In the genomic region with DNA sequence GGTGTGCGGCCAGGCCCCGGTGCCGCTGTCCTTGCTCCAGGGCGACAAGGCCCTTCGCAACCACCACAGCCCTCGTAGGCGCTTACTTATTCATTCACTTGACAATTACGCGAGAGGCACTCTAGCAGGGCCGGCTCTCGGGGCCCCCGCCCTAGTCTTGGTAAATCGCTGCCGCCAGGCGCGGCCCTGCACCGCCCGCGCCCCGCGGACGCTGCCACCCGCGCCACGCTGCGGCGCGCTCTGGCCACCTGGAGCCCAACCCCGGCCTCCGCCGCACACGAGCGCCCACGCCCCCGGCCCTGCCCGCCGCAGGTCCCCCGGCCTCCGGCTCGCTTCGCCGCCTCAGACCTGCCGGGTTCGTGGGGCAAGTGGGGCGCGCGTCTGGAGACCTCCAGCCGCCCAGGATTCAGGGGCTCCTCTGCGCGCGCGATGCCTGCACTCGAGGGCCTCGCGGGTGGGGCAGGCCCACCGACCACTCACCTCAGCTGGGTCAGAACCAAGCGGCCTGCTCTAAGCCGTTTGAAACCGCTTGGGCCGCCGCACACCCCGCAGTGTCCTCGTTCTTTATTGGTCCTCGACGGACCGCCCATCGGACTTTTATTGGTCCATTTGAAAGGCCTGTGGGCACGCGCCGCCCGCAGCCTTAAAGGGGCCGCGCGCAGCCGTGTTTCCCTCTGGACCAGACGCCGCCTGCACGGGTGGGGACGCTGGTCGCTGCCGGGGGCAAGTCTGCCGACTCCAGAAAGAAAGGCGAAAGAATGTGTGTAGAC, we compare ENCODE assay signal across 8 cellular contexts. TPM values are rescaled to one million over a fixed set of nuclear protein-coding genes. Genes with fewer than 3 reads are reported as not detected.
DNase-seq lines count a peak whose midpoint lies in the region; ATAC-seq and TF ChIP-seq lines count a peak whose summit lies in the region.

A gene (minus strand): TSS at position 541 of the 770 bp plus-strand sequence. CDS start 25,049 bp downstream, outside the sequence.

- peak within 1 kb of the TSS; percentile 95 for H3K4me3 ChIP-seq in lower leg skin (ENCODE audit: low read depth, poor library complexity, severe bottlenecking)

- intact Hi-C loops in CD4-positive, alpha-beta T cell (cut with DNase I, micrococcal nuclease), result loop anchor here (1.0 to 10.0 kb wide), 2 partner anchors 20 to 579 kb away; a partner anchor contains a TSS
- intact Hi-C loops in activated CD8-positive, alpha-beta T cell treated with anti-CD3 and anti-CD28 coated beads for 36 hours (cut with micrococcal nuclease), result no loop called here
- intact Hi-C loops in lower leg skin (cut with DNase I; ENCODE audit: low total_unique reads), result no loop called here

- H3K27ac Mint-ChIP-seq in CD4-positive, alpha-beta T cell, result peak within 1 kb of the TSS; percentile 93
- peak within 1 kb of the TSS; percentile 96 for H3K27ac Mint-ChIP-seq in activated CD8-positive, alpha-beta T cell treated with anti-CD3 and anti-CD28 coated beads for 36 hours

- H3K9me3 ChIP-seq in CD4-positive, alpha-beta T cell (ENCODE audit: control insufficient read depth, low read length), result no peaks in the 10 kb centered on the region

- TF ChIP-seq CTCF in CD4-positive, alpha-beta T cell (IDR thresholded peaks at IDR 0.05), result no peak
- no peak for TF ChIP-seq CTCF in activated CD8-positive, alpha-beta T cell treated with anti-CD3 and anti-CD28 coated beads for 36 hours (IDR thresholded peaks at IDR 0.05)
- no peak for TF ChIP-seq CTCF in lower leg skin (IDR thresholded peaks at IDR 0.05)

- H3K27me3 ChIP-seq in CD4-positive, alpha-beta T cell (ENCODE audit: control insufficient read depth, insufficient read depth, low read length), result no peaks in the 10 kb centered on the region

- no peaks in the 10 kb centered on the region for H3K27me3 Mint-ChIP-seq in CD4-positive, alpha-beta T cell
- no peaks in the 10 kb centered on the region for H3K27me3 Mint-ChIP-seq in activated CD8-positive, alpha-beta T cell treated with anti-CD3 and anti-CD28 coated beads for 36 hours

- H3K27ac ChIP-seq in CD4-positive, alpha-beta T cell (ENCODE audit: low read depth, low read length), result peak within 1 kb of the TSS; percentile 29

- H3K4me3 Mint-ChIP-seq in CD4-positive, alpha-beta T cell, result peak within 1 kb of the TSS; percentile 99
- peak within 1 kb of the TSS; percentile 92 for H3K4me3 Mint-ChIP-seq in activated CD8-positive, alpha-beta T cell treated with anti-CD3 and anti-CD28 coated beads for 36 hours

- peak; percentile 64 to 84 (median 79) for DNase-seq in CD4-positive, alpha-beta T cell
- DNase-seq in NCI-H774 (lab: John Stamatoyannopoulos, UW) (peak; percentile 89), ecto neural progenitor cell (ENCODE audit: low spot score) (peak; percentile 92), lower leg skin (ENCODE audit: low spot score in 2 of 2) (peak; percentile 88 to 98)
- DNase-seq in activated CD8-positive, alpha-beta T cell treated with anti-CD3 and anti-CD28 coated beads for 36 hours, result peak; percentile 93
- DNase-seq in stimulated activated CD4-positive, alpha-beta T cell treated with anti-CD3 and anti-CD28 coated beads, Interleukin-4, amount 100 ng/mL, for 4 hours, result peak; percentile 79 to 83

- TF ChIP-seq POLR2A in lower leg skin (IDR thresholded peaks at IDR 0.05), result no peak

- peaks cover 8% of the 10 kb centered on the region for H3K36me3 Mint-ChIP-seq in CD4-positive, alpha-beta T cell (ENCODE audit: low read depth)
- peaks cover 9% of the 10 kb centered on the region for H3K36me3 Mint-ChIP-seq in activated CD8-positive, alpha-beta T cell treated with anti-CD3 and anti-CD28 coated beads for 36 hours (ENCODE audit: low read depth)

- H3K9me3 Mint-ChIP-seq in CD4-positive, alpha-beta T cell, result no peaks in the 10 kb centered on the region
- H3K9me3 Mint-ChIP-seq in activated CD8-positive, alpha-beta T cell treated with anti-CD3 and anti-CD28 coated beads for 36 hours, result no peaks in the 10 kb centered on the region

- CTCF ChIA-PET in CD4-positive, alpha-beta T cell (lab: Charles Lee), result interaction anchor here (1.5 kb wide), 1 partner anchor 19 kb away, joined by 4 read pairs; no protein-coding TSS in a partner anchor
- CTCF ChIA-PET in activated CD8-positive, alpha-beta T cell treated with anti-CD3 and anti-CD28 coated beads for 36 hours (lab: Charles Lee), result interaction anchor here (0.9 kb wide), 1 partner anchor 315 kb away, joined by 3 read pairs; no protein-coding TSS in a partner anchor

- POLR2A ChIA-PET in CD4-positive, alpha-beta T cell (lab: Charles Lee), result interaction anchor here (1.1 to 1.3 kb wide), 2 partner anchors 19 to 20 kb away, joined by 4 to 8 read pairs; no protein-coding TSS in a partner anchor
- POLR2A ChIA-PET in activated CD8-positive, alpha-beta T cell treated with anti-CD3 and anti-CD28 coated beads for 36 hours (lab: Charles Lee), result no interaction called here

- 0 to 1% methylated on average over 41 to 65 of the region's 83 CpGs for WGBS in lower leg skin, 2 donors

- H3K4me1 Mint-ChIP-seq in CD4-positive, alpha-beta T cell (ENCODE audit: low read depth), result peaks cover 37% of the 10 kb centered on the region
- peaks cover 29% of the 10 kb centered on the region for H3K4me1 Mint-ChIP-seq in activated CD8-positive, alpha-beta T cell treated with anti-CD3 and anti-CD28 coated beads for 36 hours (ENCODE audit: low read depth)

- ATAC-seq in CD4-positive, alpha-beta T cell (ENCODE audit: poor library complexity), result peak; percentile 90
- ATAC-seq in GM19397 (IDR thresholded peaks at IDR 0.05; ENCODE audit: unreplicated experiment) (peak; percentile 92), HG03565 (IDR thresholded peaks at IDR 0.05; ENCODE audit: unreplicated experiment) (peak; percentile 86)
- ATAC-seq in activated CD8-positive, alpha-beta T cell treated with anti-CD3 and anti-CD28 coated beads for 36 hours, result peak; percentile 94

RNA-seq across cellular contexts. Expression of the gene that starts here (rescaled TPM):
- total RNA-seq in CD4-positive, alpha-beta T cell, result 10 to 100 TPM; 23.2 to 26.9 TPM
- 100 to 1,000 TPM; 137 to 145 TPM for total RNA-seq in activated CD8-positive, alpha-beta T cell treated with anti-CD3 and anti-CD28 coated beads for 36 hours
- 10 to 100 TPM; 29.3 to 36.2 (median 31.3) TPM for total RNA-seq in lower leg skin

Comparison
In these comparisons a context has a peak if more than half of its experiments do, and no peak if none do; other contexts are left out.
1. Peak in every context shown above with its lines: DNase-seq, ATAC-seq, H3K4me3 ChIP-seq and H3K27ac ChIP-seq.
2. intact Hi-C loops: an anchor here in CD4-positive, alpha-beta T cell (1.0 to 10.0 kb wide); none called in activated CD8-positive, alpha-beta T cell treated with anti-CD3 and anti-CD28 coated beads for 36 hours and lower leg skin.